29 cellular contexts compared by ENCODE assay signal in the genomic region with DNA sequence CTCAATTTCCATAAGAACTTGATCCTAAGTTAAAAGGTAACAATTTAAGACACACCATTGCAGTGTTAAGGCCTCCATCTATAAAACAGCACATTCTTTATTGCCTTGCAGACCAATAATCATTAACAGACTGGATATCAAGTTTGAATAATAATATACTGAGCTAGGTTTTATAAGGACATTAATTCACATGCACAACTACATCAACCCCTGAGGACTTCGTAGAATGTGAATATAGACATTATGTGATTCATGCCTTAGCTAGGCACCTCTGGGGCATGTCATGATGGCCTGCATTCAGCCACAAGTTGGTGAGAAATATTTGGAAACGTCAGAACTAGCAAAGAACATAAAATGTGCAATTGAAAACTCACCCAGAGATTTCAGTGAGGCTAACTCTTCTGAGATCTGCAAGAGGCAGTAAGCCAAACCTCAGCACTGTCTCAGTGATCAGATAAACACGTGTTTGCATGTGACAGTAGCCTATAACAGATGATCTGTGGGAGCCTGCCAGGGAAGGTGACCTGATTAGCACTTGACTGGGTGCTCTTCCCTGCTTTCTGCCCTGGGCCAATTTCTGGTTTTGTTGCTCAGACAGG.
A peak's percentile ranks its signal among the peaks of the same experiment; 100 is the strongest.
DNase-seq lines count a peak whose midpoint lies in the region; ATAC-seq, FAIRE-seq and TF ChIP-seq lines count a peak whose summit lies in the region.
"Had no signal": no experiment of that assay in that cellular context is flagged by ENCODE, and none has a peak within 500 bp of the region (broad histone marks: within the 10 kb centered on the region; RNA-seq: fewer than 3 reads in every experiment).

No MANE protein-coding gene starts in this region.

- 6% methylated on average over 3 of the region's 3 CpGs for WGBS in GM23248 (ENCODE audit: low coverage in 1 of 2, low lambda C conversion rate in 2 of 2, missing lambda C conversion rate in 2 of 2), 2 experiments

- POLR2A ChIA-PET in AG04449 (lab: Yijun Ruan, JAX): no interaction called here

- H3K9ac ChIP-seq in GM23248 (no peak overlapping the region), astrocyte (ENCODE audit: low read length) (no peak overlapping the region)

- H2AFZ ChIP-seq in GM23248 (no peak overlapping the region), astrocyte (ENCODE audit: low read depth, low read length) (no peak overlapping the region)

- ATAC-seq in HG02623 (IDR thresholded peaks at IDR 0.05; ENCODE audit: unreplicated experiment) (no peak), HG03565 (IDR thresholded peaks at IDR 0.05; ENCODE audit: unreplicated experiment) (no peak)
- ATAC-seq: activated CD8-positive, alpha-beta T cell treated with anti-CD3 and anti-CD28 coated beads, Interleukin-2, amount 10 ng/mL, durations not matched to agents 7 days and 5 days; activated T-cell treated with anti-CD3 and anti-CD28 coated beads, Interleukin-2, amount 50 U/mL, for 4 hours; K562; left colon had no signal

- no peaks in the 10 kb centered on the region for H3K36me3 ChIP-seq in GM23248 (ENCODE audit: low read depth)
- H3K36me3 ChIP-seq in astrocyte (ENCODE audit: insufficient read depth, low read length): no peaks in the 10 kb centered on the region
- H3K36me3 ChIP-seq: ascending aorta, gastrocnemius medialis, stomach had no signal

- H3K36me3 Mint-ChIP-seq in astrocyte (ENCODE audit: low read depth, unreplicated experiment): no peaks in the 10 kb centered on the region
- H3K36me3 Mint-ChIP-seq in activated naive CD8-positive, alpha-beta T cell treated with anti-CD3 and anti-CD28 coated beads for 36 hours: peaks cover 12% of the 10 kb centered on the region
- H3K36me3 Mint-ChIP-seq: type B pancreatic cell had no signal

- no peaks in the 10 kb centered on the region for H4K20me1 ChIP-seq in GM23248 (ENCODE audit: insufficient read depth)
- no peaks in the 10 kb centered on the region for H4K20me1 ChIP-seq in astrocyte (ENCODE audit: insufficient read depth, low read length)

- no peak overlapping the region for H3K4me2 ChIP-seq in GM23248 (ENCODE audit: unreplicated experiment)
- H3K4me2 ChIP-seq in astrocyte (ENCODE audit: low read length): no peak overlapping the region

- H3K79me2 ChIP-seq in GM23248 (ENCODE audit: insufficient read depth): no peaks in the 10 kb centered on the region
- no peaks in the 10 kb centered on the region for H3K79me2 ChIP-seq in astrocyte (ENCODE audit: insufficient read depth, low read length)

- no peaks in the 10 kb centered on the region for H3F3A ChIP-seq in GM23248 (ENCODE audit: insufficient read depth)

- H3K4me3 Mint-ChIP-seq in astrocyte (ENCODE audit: unreplicated experiment): no peak overlapping the region
- no peak overlapping the region for H3K4me3 Mint-ChIP-seq in activated naive CD8-positive, alpha-beta T cell treated with anti-CD3 and anti-CD28 coated beads for 36 hours
- H3K4me3 Mint-ChIP-seq: activated CD8-positive, alpha-beta T cell treated with anti-CD3 and anti-CD28 coated beads, Interleukin-2, amount 10 ng/mL, durations not matched to agents 7 days and 5 days; activated naive CD4-positive, alpha-beta T cell treated with anti-CD3 and anti-CD28 coated beads for 36 hours; activated T-cell treated with anti-CD3 and anti-CD28 coated beads, Interleukin-2, amount 50 U/mL, for 4 hours; endodermal cell; mesothelial cell of epicardium; nephron progenitor cell; type B pancreatic cell had no signal

- no peak for FAIRE-seq in astrocyte (lab: Jason Lieb, UNC)
- FAIRE-seq: K562, small intestine had no signal

- no peaks in the 10 kb centered on the region for H3K27me3 Mint-ChIP-seq in astrocyte (ENCODE audit: low read depth, unreplicated experiment)
- H3K27me3 Mint-ChIP-seq in activated naive CD8-positive, alpha-beta T cell treated with anti-CD3 and anti-CD28 coated beads for 36 hours: no peaks in the 10 kb centered on the region

- DNase-seq in AG04449 (ENCODE audit: low read depth, low spot score) (peak; percentile 37), GM23248 (peak; percentile 1), astrocyte (ENCODE audit: low read depth) (peak; percentile 55), foreskin melanocyte (peak; percentile 83), T-helper 9 cell (no peak)
- DNase-seq in activated naive CD8-positive, alpha-beta T cell treated with anti-CD3 and anti-CD28 coated beads for 36 hours: no peak
- DNase-seq: 8988T; activated CD8-positive, alpha-beta T cell treated with anti-CD3 and anti-CD28 coated beads, Interleukin-2, amount 10 ng/mL, durations not matched to agents 7 days and 5 days; activated naive CD4-positive, alpha-beta T cell treated with anti-CD3 and anti-CD28 coated beads for 36 hours; activated T-cell treated with anti-CD3 and anti-CD28 coated beads, Interleukin-2, amount 50 U/mL, for 4 hours; DMS153; endodermal cell; left colon; NCI-H2029; NCI-H526; nephron progenitor cell; small intestine; stimulated activated CD4-positive, alpha-beta T cell treated with anti-CD3 and anti-CD28 coated beads, Interleukin-4, amount 100 ng/mL, for 1 hour; stomach; T-helper 1 cell had no signal

- H3K4me1 ChIP-seq in GM23248 (ENCODE audit: insufficient read depth) (no peaks in the 10 kb centered on the region), astrocyte (ENCODE audit: insufficient read depth, low read length) (no peaks in the 10 kb centered on the region)
- H3K4me1 ChIP-seq: ascending aorta, stomach had no signal

- no peak for TF ChIP-seq CTCF in AG04449 (IDR thresholded peaks at IDR 0.05; ENCODE audit: insufficient read depth, low read length, missing control alignments)
- no peak for TF ChIP-seq CTCF in astrocyte (IDR thresholded peaks at IDR 0.05; ENCODE audit: insufficient read depth, low read depth, low read length)

- in situ Hi-C loops in GM23248 (cut with MboI): no loop called here

- no peaks in the 10 kb centered on the region for H3K9me3 ChIP-seq in GM23248 (ENCODE audit: low read depth)
- no peaks in the 10 kb centered on the region for H3K9me3 ChIP-seq in astrocyte (ENCODE audit: insufficient read depth, low read depth, low read length)
- H3K9me3 ChIP-seq: ascending aorta, gastrocnemius medialis, stomach had no signal

- peaks cover 2% of the 10 kb centered on the region for H3K9me3 Mint-ChIP-seq in astrocyte (ENCODE audit: unreplicated experiment)
- peaks cover 12% of the 10 kb centered on the region for H3K9me3 Mint-ChIP-seq in activated naive CD8-positive, alpha-beta T cell treated with anti-CD3 and anti-CD28 coated beads for 36 hours

- no peaks in the 10 kb centered on the region for H3K4me1 Mint-ChIP-seq in astrocyte (ENCODE audit: low read depth, unreplicated experiment)
- H3K4me1 Mint-ChIP-seq in activated naive CD8-positive, alpha-beta T cell treated with anti-CD3 and anti-CD28 coated beads for 36 hours: no peaks in the 10 kb centered on the region
- H3K4me1 Mint-ChIP-seq: endodermal cell, nephron progenitor cell had no signal

- CTCF ChIA-PET in AG04449 (lab: Yijun Ruan, JAX): no interaction called here

- H3K27ac ChIP-seq in GM23248: no peak overlapping the region
- H3K27ac ChIP-seq in astrocyte (ENCODE audit: low read depth, low read length): no peak overlapping the region
- H3K27ac ChIP-seq: ascending aorta, C4-2B, gastrocnemius medialis, HL-60, stomach had no signal

- H3K9me2 ChIP-seq in GM23248 (ENCODE audit: insufficient read depth): no peaks in the 10 kb centered on the region

- H3K27me3 ChIP-seq in GM23248 (replicated peaks; ENCODE audit: insufficient read depth): no peaks in the 10 kb centered on the region
- H3K27me3 ChIP-seq in astrocyte (ENCODE audit: insufficient read depth, low read length): no peaks in the 10 kb centered on the region
- H3K27me3 ChIP-seq: ascending aorta, gastrocnemius medialis, stomach had no signal

- H3K27ac Mint-ChIP-seq in astrocyte (ENCODE audit: unreplicated experiment): no peak overlapping the region
- no peak overlapping the region for H3K27ac Mint-ChIP-seq in activated naive CD8-positive, alpha-beta T cell treated with anti-CD3 and anti-CD28 coated beads for 36 hours
- H3K27ac Mint-ChIP-seq: activated CD8-positive, alpha-beta T cell treated with anti-CD3 and anti-CD28 coated beads, Interleukin-2, amount 10 ng/mL, durations not matched to agents 7 days and 5 days; activated naive CD4-positive, alpha-beta T cell treated with anti-CD3 and anti-CD28 coated beads for 36 hours; endodermal cell; mesothelial cell of epicardium; nephron progenitor cell; type B pancreatic cell had no signal

- H3K4me3 ChIP-seq in AG04449 (ENCODE audit: low read depth, low read length) (no peak overlapping the region), GM23248 (no peak overlapping the region), astrocyte (ENCODE audit: insufficient read depth, low read depth, low read length) (no peak overlapping the region)
- H3K4me3 ChIP-seq: ascending aorta, gastrocnemius medialis, K562, stomach had no signal

Comparison
In these comparisons a context has a peak if more than half of its experiments do, and no peak if none do; other contexts are left out.
1. DNase-seq: peak in AG04449 (single experiment), GM23248 (single experiment), astrocyte (single experiment) and foreskin melanocyte (single experiment); none in T-helper 9 cell (single experiment) and activated naive CD8-positive, alpha-beta T cell treated with anti-CD3 and anti-CD28 coated beads for 36 hours (single experiment).